8 cellular contexts compared by ENCODE assay signal in the genomic region with DNA sequence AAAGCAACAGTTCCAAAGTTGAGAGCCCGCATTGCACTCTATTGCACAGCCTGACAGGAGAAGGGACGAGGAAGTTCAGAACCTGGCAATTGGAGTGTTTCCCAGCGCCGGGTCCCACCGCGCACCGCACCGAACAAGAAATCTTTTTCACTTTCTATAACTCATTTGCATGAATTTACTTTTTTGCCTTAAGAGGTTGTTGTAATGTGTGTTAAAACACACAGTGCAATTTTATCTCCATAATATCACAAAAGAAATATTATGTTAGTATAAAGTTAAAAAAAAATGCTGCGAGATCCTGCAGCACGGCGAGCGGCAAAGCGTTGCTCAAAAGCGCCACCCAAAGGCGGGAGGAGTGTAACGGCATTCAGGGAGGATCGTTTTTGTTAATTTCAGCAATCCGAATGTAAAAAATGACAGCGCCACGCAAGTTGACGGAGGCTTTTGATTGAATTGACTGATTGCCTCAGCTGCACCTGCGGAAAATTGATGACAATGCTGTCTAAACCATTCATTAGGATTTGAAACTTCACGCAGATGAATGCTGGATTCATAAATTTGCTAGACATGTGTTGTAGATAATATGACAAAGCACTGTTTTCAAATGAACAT.
A peak's percentile ranks its signal among the peaks of the same experiment; 100 is the strongest.
DNase-seq lines count a peak whose midpoint lies in the region; ATAC-seq, FAIRE-seq and TF ChIP-seq lines count a peak whose summit lies in the region.

No MANE protein-coding gene starts in this region.

- peak; percentile 62 for TF ChIP-seq CTCF in MM.1S (IDR thresholded peaks at IDR 0.05; ENCODE audit: low read length)
- TF ChIP-seq CTCF in left lung (IDR thresholded peaks at IDR 0.05) = peak; percentile 55 to 73

- intact Hi-C loops in left lung (cut with DNase I) = no loop called here

- H3K27me3 ChIP-seq in MM.1S (replicated peaks; ENCODE audit: insufficient read depth, low read length) (peaks cover 88% of the 10 kb centered on the region), left lung (peaks cover 0 to 41% of the 10 kb centered on the region in 2 donors)

- H3K9ac ChIP-seq in MM.1S (ENCODE audit: low read length) = no peak overlapping the region

- H3F3A ChIP-seq in MM.1S (ENCODE audit: insufficient read depth, low read length) = no peaks in the 10 kb centered on the region

- no peaks in the 10 kb centered on the region for H3K36me3 ChIP-seq in MM.1S (replicated peaks; ENCODE audit: insufficient read depth, low read length)
- no peaks in the 10 kb centered on the region for H3K36me3 ChIP-seq in left lung

- H3K4me1 ChIP-seq in MM.1S (ENCODE audit: low read length) (no peaks in the 10 kb centered on the region), left lung (no peaks in the 10 kb centered on the region)

- H3K27ac ChIP-seq in MM.1S (ENCODE audit: low read length) (no peak overlapping the region), caudate nucleus (ENCODE audit: low read depth, low read length) (no peak overlapping the region), left lung (no peak overlapping the region), substantia nigra (ENCODE audit: low read depth, low read length, poor library complexity, severe bottlenecking) (no peak overlapping the region)

- H3K79me2 ChIP-seq in MM.1S (ENCODE audit: low read length) = no peaks in the 10 kb centered on the region

- DNase-seq in DMS114 treated with DMSO at 0.1 percent for 48 hours (lab: John Stamatoyannopoulos, UW; ENCODE audit: unreplicated experiment) (peak; percentile 24), MM.1S (peak; percentile 49), caudate nucleus (lab: John Stamatoyannopoulos, UW) (peak in 36 of 61 donors; percentile 1 to 73 (median 15)), left lung (peak in 1 of 2 donors; percentile 43), substantia nigra (lab: John Stamatoyannopoulos, UW) (peak in 27 of 49 donors; percentile 2 to 48 (median 11)), GM19239 (ENCODE audit: insufficient read length, low spot score) (no peak)

- peak overlapping the region; percentile 10; the same call in 1 of the 2 replicates for H3K4me2 ChIP-seq in MM.1S (ENCODE audit: low read depth, low read length)

- H3K4me3 ChIP-seq in MM.1S (ENCODE audit: low read length) (no peak overlapping the region), left lung (peak overlapping the region; percentile 14 to 26)

- no peak overlapping the region for H2AFZ ChIP-seq in MM.1S (ENCODE audit: low read length)

- H3K9me3 ChIP-seq in MM.1S (replicated peaks; ENCODE audit: insufficient read depth, low read length) = no peaks in the 10 kb centered on the region
- no peaks in the 10 kb centered on the region for H3K9me3 ChIP-seq in left lung

- peak; percentile 91 for ATAC-seq in left lung
- no peak for ATAC-seq in GM21526 (IDR thresholded peaks at IDR 0.05; ENCODE audit: low FRiP score, unreplicated experiment)
- no peak for ATAC-seq in GM21737 (IDR thresholded peaks at IDR 0.05; ENCODE audit: unreplicated experiment)

- H3K9me2 ChIP-seq in MM.1S (replicated peaks; ENCODE audit: insufficient read depth, low read length) = no peaks in the 10 kb centered on the region

- no peaks in the 10 kb centered on the region for H4K20me1 ChIP-seq in MM.1S (ENCODE audit: insufficient read depth, low read length)

- no peak for FAIRE-seq in GM19239 (lab: Jason Lieb, UNC)
